1 cellular context compared by ENCODE assay signal in genomic region chr9:71644819-71645362, GRCh38.
TF ChIP-seq lines count a peak whose summit lies in the region.

No MANE protein-coding gene starts in this region.

TF ChIP-seq in K562, 482 proteins besides CTCF, POLR2A, EP300 and RAD21 (continued from another document):
- no peak for TF ChIP-seq TRIM25 (IDR thresholded peaks at IDR 0.05; ENCODE audit: borderline replicate concordance)
- peak; percentile 81 for TF ChIP-seq ZNF512 (tag; IDR thresholded peaks at IDR 0.05)
- TF ChIP-seq CREB1 (IDR thresholded peaks at IDR 0.05): no peak
- TF ChIP-seq CREB1 (CRISPR knock-in tag; IDR thresholded peaks at IDR 0.05): no peak
- TF ChIP-seq EHMT2 (IDR thresholded peaks at IDR 0.05): 0 out of 2 replicates have a peak, but pooled peaks have one; percentile 25
- TF ChIP-seq ZNF274 (IDR thresholded peaks at IDR 0.05; ENCODE audit: borderline replicate concordance, low read depth, low read length): no peak
- TF ChIP-seq ZBTB26 (CRISPR knock-in tag; IDR thresholded peaks at IDR 0.05): 0 out of 2 replicates have a peak, but pooled peaks have one; percentile 38
- no peak for TF ChIP-seq ZFPM2 (CRISPR knock-in tag; IDR thresholded peaks at IDR 0.05)
- peak; percentile 54; the same call in 1 of the 2 replicates for TF ChIP-seq HBP1 (CRISPR knock-in tag; IDR thresholded peaks at IDR 0.05)
- no peak for TF ChIP-seq ZFP91 (CRISPR knock-in tag; IDR thresholded peaks at IDR 0.05)
- no peak for TF ChIP-seq DNMT1 (IDR thresholded peaks at IDR 0.05)
- no peak for TF ChIP-seq HNRNPLL (IDR thresholded peaks at IDR 0.05; ENCODE audit: low read depth, low read length, poor library complexity, severe bottlenecking)
- TF ChIP-seq MLLT1 (IDR thresholded peaks at IDR 0.05): 0 out of 4 replicates have a peak, but pooled peaks of 1 of the 2 experiments have one; percentile 26
